8 cellular contexts compared by ENCODE assay signal in the genomic region with DNA sequence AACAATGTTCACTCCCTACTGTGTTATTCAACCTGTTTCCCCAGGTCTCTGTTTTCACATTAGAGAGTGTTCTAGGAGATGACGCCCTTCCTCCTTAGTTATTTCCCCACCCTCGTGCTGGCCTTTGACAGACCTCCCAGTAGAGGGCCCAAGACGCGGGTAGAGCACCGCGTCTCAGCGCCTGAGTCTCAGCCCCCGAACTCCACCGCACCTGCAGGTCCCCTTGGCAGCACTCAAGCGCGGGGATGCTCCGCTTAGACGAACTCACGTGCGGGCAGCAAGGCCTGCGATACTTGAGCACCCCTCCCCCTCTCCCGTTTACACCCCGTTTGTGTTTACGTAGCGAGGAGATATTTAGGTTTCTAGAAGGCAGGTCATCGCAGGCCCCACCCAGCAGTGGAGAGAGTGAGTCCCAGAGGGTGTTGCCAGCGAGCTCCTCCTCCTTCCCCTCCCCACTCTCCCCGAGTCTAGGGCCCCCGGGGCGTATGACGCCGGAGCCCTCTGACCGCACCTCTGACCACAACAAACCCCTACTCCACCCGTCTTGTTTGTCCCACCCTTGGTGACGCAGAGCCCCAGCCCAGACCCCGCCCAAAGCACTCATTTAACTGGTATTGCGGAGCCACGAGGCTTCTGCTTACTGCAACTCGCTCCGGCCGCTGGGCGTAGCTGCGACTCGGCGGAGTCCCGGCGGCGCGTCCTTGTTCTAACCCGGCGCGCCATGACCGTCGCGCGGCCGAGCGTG. TPM values are rescaled to one million over a fixed set of nuclear protein-coding genes. Genes with fewer than 3 reads are reported as not detected.
A peak's percentile ranks its signal among the peaks of the same experiment; 100 is the strongest.
DNase-seq lines count a peak whose midpoint lies in the region; ATAC-seq and TF ChIP-seq lines count a peak whose summit lies in the region.

A gene with protein sequence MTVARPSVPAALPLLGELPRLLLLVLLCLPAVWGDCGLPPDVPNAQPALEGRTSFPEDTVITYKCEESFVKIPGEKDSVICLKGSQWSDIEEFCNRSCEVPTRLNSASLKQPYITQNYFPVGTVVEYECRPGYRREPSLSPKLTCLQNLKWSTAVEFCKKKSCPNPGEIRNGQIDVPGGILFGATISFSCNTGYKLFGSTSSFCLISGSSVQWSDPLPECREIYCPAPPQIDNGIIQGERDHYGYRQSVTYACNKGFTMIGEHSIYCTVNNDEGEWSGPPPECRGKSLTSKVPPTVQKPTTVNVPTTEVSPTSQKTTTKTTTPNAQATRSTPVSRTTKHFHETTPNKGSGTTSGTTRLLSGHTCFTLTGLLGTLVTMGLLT (plus strand): TSS at position 634 of the 745 bp plus-strand sequence. CDS start 88 bp downstream, at position 722.

- TF ChIP-seq CTCF in PC-3 (conservative IDR thresholded peaks at IDR 0.05; ENCODE audit: low read depth, low read length), result peak; percentile 72

- H3K4me3 ChIP-seq in HUES6 (ENCODE audit: low read depth, low read length), result peak within 1 kb of the TSS; percentile 81
- peak within 1 kb of the TSS; percentile 77 for H3K4me3 ChIP-seq in PC-3 (ENCODE audit: low read length)

- no peaks in the 10 kb centered on the region for H3K9me2 ChIP-seq in PC-3 (replicated peaks; ENCODE audit: low read length)

- ATAC-seq in GM21423 (IDR thresholded peaks at IDR 0.05; ENCODE audit: unreplicated experiment), result peak; percentile 94
- ATAC-seq in PC-3, result peak; percentile 86

- POLR2A ChIA-PET in PC-3 (lab: Charles Lee; ENCODE audit: unreplicated experiment), result interaction anchor here (0.5 to 1.3 kb wide), 26 partner anchors 15 to 1424 kb away, joined by 3 to 11 read pairs (median 5); no protein-coding TSS in a partner anchor

- H3K4me1 ChIP-seq in HUES6 (ENCODE audit: control insufficient read depth, insufficient read depth, low read length) (peaks cover 10% of the 10 kb centered on the region), PC-3 (ENCODE audit: insufficient read depth, low read length) (peaks cover 41% of the 10 kb centered on the region)

- H3K36me3 ChIP-seq in HUES6 (ENCODE audit: control insufficient read depth, insufficient read depth, low read length), result peaks cover 13% of the 10 kb centered on the region; the same call in 1 of the 2 replicates
- H3K36me3 ChIP-seq in PC-3 (ENCODE audit: low read depth, low read length), result peaks cover 37% of the 10 kb centered on the region

- H3K9ac ChIP-seq in HUES6 (ENCODE audit: low read length) (peak within 1 kb of the TSS; percentile 77), PC-3 (ENCODE audit: low read length) (peak within 1 kb of the TSS; percentile 97)

- CTCF ChIA-PET in PC-3 (lab: Charles Lee), result interaction anchor here (0.5 to 1.5 kb wide), 14 partner anchors 9 to 709 kb away, joined by 3 to 20 read pairs (median 4); no protein-coding TSS in a partner anchor

- H3K27me3 ChIP-seq in HUES6 (ENCODE audit: control insufficient read depth, insufficient read depth, low read length), result no peaks in the 10 kb centered on the region; the same call in 1 of the 2 replicates
- H3K27me3 ChIP-seq in PC-3 (ENCODE audit: low read length), result no peaks in the 10 kb centered on the region

- BruUV-seq in PC-3 (replicated peaks; lab: Mats Ljungman, UMichigan), result no TSS peak

- peak within 1 kb of the TSS; percentile 88 for H3K4me2 ChIP-seq in PC-3 (ENCODE audit: low read length)

- H3K79me2 ChIP-seq in PC-3 (ENCODE audit: low read length), result peaks cover 24% of the 10 kb centered on the region

- H3K9me3 ChIP-seq in HUES6 (ENCODE audit: control insufficient read depth, insufficient read depth, low read depth, low read length) (no peaks in the 10 kb centered on the region), PC-3 (ENCODE audit: low read length) (no peaks in the 10 kb centered on the region)

- no peaks in the 10 kb centered on the region for H3F3A ChIP-seq in PC-3 (ENCODE audit: low read length, unreplicated experiment)

- H3K27ac ChIP-seq in HUES6 (ENCODE audit: low read depth, low read length) (peak within 1 kb of the TSS; percentile 53; the same call in 1 of the 2 replicates), PC-3 (ENCODE audit: low read length) (peak within 1 kb of the TSS; percentile 88), epithelial cell of prostate (peak within 1 kb of the TSS; percentile 82)

- DNase-seq in DMS 273 (lab: John Stamatoyannopoulos, UW; ENCODE audit: unreplicated experiment), result peak; percentile 96
- peak; percentile 100 for DNase-seq in PC-3
- DNase-seq in activated T-cell treated with anti-CD3 and anti-CD28 coated beads, Interleukin-2, amount 50 U/mL, for 1 hour, result peak; percentile 96
- peak; percentile 99 for DNase-seq in epithelial cell of prostate (ENCODE audit: low read depth, low spot score)
- peak; percentile 94 for DNase-seq in mucosa of gallbladder (ENCODE audit: low spot score)
- peak; percentile 97 to 99 for DNase-seq in stimulated activated CD8-positive, alpha-beta memory T cell treated with anti-CD3 and anti-CD28 coated beads, Interleukin-4, amount 100 ng/mL, for 4 hours (ENCODE audit: low read depth in 2 of 2, low spot score in 1 of 2)

- H4K20me1 ChIP-seq in PC-3 (ENCODE audit: low read length), result peaks cover 41% of the 10 kb centered on the region

- peak within 1 kb of the TSS; percentile 71 for H2AFZ ChIP-seq in PC-3 (ENCODE audit: low read length)

- intact Hi-C loops in PC-3 (cut with micrococcal nuclease), result loop anchor here (1.0 to 5.0 kb wide), 12 partner anchors 16 to 294 kb away; a partner anchor contains a TSS

RNA-seq across cellular contexts. Expression of the gene that starts here (rescaled TPM):
- total RNA-seq in PC-3 (2014; rRNA removed), result 101 and 108 TPM in 2 replicates
- total RNA-seq in mucosa of gallbladder, result 17.9 TPM

Comparison
In these comparisons a context has a peak if more than half of its experiments do, and no peak if none do; other contexts are left out.
1. Peak in every context shown above with its lines: DNase-seq, ATAC-seq, H3K4me3 ChIP-seq and H3K27ac ChIP-seq.